Comparison of ENCODE assay signal across 8 cellular contexts in genomic region chr19:28468701-28469459, GRCh38.
DNase-seq lines count a peak whose midpoint lies in the region; ATAC-seq lines count a peak whose summit lies in the region.

No MANE protein-coding gene starts in this region.

- no peaks in the 10 kb centered on the region for H3K27me3 Mint-ChIP-seq in activated naive CD8-positive, alpha-beta T cell

- H3K4me1 Mint-ChIP-seq in activated naive CD8-positive, alpha-beta T cell (ENCODE audit: low read depth), result peaks cover 35% of the 10 kb centered on the region

- peak overlapping the region; percentile 80 for H3K27ac Mint-ChIP-seq in activated naive CD8-positive, alpha-beta T cell

- DNase-seq in CD1c-positive myeloid dendritic cell (ENCODE audit: extremely low spot score), result peak; percentile 42
- DNase-seq in LoVo (ENCODE audit: low spot score), result peak; percentile 33
- peak; percentile 89 for DNase-seq in mucosa of gallbladder (ENCODE audit: low spot score)
- DNase-seq in inferior parietal cortex (ENCODE audit: extremely low spot score), result no peak
- DNase-seq in effector CD4-positive, alpha-beta T cell, result no peak

- no peaks in the 10 kb centered on the region for H3K36me3 Mint-ChIP-seq in activated naive CD8-positive, alpha-beta T cell

- no peak for ATAC-seq in HG03378 (IDR thresholded peaks at IDR 0.05; ENCODE audit: unreplicated experiment)
- no peak for ATAC-seq in GM19467 (IDR thresholded peaks at IDR 0.05; ENCODE audit: unreplicated experiment)

- H3K4me3 Mint-ChIP-seq in activated naive CD8-positive, alpha-beta T cell, result peak overlapping the region; percentile 47

- no peaks in the 10 kb centered on the region for H3K9me3 Mint-ChIP-seq in activated naive CD8-positive, alpha-beta T cell (ENCODE audit: low read depth)

Comparison
In these comparisons a context has a peak if more than half of its experiments do, and no peak if none do; other contexts are left out.
1. DNase-seq: peak in CD1c-positive myeloid dendritic cell (single experiment), LoVo (single experiment) and mucosa of gallbladder (single experiment); none in inferior parietal cortex (single experiment) and effector CD4-positive, alpha-beta T cell (single experiment).